Comparison of ENCODE assay signal across 1 cellular context in the genomic region with DNA sequence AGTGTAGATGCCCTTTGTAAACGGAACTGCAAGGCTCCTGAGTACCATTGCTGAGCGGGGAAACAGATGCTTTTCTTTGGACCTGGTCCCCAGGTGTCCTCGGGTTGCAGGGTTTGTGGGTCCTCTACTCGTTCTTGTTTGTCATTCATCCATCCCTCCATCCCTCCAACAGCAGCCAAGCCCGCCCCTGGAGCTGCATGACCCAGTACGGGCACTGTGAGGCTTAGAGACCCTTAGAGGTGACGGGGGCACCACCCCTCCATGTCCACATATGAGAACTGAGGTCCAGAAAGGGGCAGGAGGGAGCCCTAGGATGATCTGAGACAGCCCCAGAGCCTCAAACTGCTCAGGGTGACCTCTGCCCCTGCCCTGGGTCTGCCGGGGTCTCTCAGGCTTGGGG.
TF ChIP-seq lines count a peak whose summit lies in the region.

No MANE protein-coding gene starts in this region.

TF ChIP-seq in HCT116, 20 proteins besides CTCF, POLR2A, EP300 and RAD21:
- TF ChIP-seq, protein P1, sequence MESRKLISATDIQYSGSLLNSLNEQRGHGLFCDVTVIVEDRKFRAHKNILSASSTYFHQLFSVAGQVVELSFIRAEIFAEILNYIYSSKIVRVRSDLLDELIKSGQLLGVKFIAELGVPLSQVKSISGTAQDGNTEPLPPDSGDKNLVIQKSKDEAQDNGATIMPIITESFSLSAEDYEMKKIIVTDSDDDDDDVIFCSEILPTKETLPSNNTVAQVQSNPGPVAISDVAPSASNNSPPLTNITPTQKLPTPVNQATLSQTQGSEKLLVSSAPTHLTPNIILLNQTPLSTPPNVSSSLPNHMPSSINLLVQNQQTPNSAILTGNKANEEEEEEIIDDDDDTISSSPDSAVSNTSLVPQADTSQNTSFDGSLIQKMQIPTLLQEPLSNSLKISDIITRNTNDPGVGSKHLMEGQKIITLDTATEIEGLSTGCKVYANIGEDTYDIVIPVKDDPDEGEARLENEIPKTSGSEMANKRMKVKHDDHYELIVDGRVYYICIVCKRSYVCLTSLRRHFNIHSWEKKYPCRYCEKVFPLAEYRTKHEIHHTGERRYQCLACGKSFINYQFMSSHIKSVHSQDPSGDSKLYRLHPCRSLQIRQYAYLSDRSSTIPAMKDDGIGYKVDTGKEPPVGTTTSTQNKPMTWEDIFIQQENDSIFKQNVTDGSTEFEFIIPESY (IDR thresholded peaks at IDR 0.05; ENCODE audit: extremely low read depth, insufficient replicate concordance, low read length) = no peak
- TF ChIP-seq ZNF274 (IDR thresholded peaks at IDR 0.05; ENCODE audit: low read depth, low read length) (no peak), TCF7L2 (IDR thresholded peaks at IDR 0.05; ENCODE audit: borderline replicate concordance, extremely low read depth, insufficient read depth, insufficient read length) (no peak), CEBPB (IDR thresholded peaks at IDR 0.05; ENCODE audit: low read depth) (no peak), POLR2AphosphoS5 (IDR thresholded peaks at IDR 0.05; ENCODE audit: low read depth, low read length) (no peak), EZH2phosphoT487 (IDR thresholded peaks at IDR 0.05; ENCODE audit: borderline replicate concordance) (no peak), SIN3A (IDR thresholded peaks at IDR 0.05; ENCODE audit: low read depth) (no peak), EZH2 (IDR thresholded peaks at IDR 0.05) (no peak), ZFX (IDR thresholded peaks at IDR 0.05) (no peak), YY1 (IDR thresholded peaks at IDR 0.05; ENCODE audit: extremely low read depth, insufficient replicate concordance, low read depth, low read length) (no peak)
- TF ChIP-seq, protein P2, sequence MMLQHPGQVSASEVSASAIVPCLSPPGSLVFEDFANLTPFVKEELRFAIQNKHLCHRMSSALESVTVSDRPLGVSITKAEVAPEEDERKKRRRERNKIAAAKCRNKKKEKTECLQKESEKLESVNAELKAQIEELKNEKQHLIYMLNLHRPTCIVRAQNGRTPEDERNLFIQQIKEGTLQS (IDR thresholded peaks at IDR 0.05) = no peak
